ENCODE assay signal across 13 cellular contexts in genomic region chr1:232575524-232576040, GRCh38. TPM values are rescaled to one million over a fixed set of nuclear protein-coding genes. Genes with fewer than 3 reads are reported as not detected.
DNase-seq lines count a peak whose midpoint lies in the region; ATAC-seq and TF ChIP-seq lines count a peak whose summit lies in the region.
"Had no signal": no experiment of that assay in that cellular context is flagged by ENCODE, and none has a peak within 500 bp of the region (broad histone marks: within the 10 kb centered on the region; RNA-seq: fewer than 3 reads in every experiment).

No MANE protein-coding gene starts in this region.

- no CpG with 5 or more reads among the region's 6 CpGs for WGBS in mesendoderm (ENCODE audit: extremely low coverage, insufficient coverage, low lambda C conversion rate)
- WGBS in trophoblast cell (ENCODE audit: extremely low coverage, insufficient coverage, insufficient read length): no CpG with 5 or more reads among the region's 6 CpGs

- H4K8ac ChIP-seq in mesendoderm (ENCODE audit: low read depth, low read length) (no peak overlapping the region), trophoblast cell (ENCODE audit: low read depth, low read length) (no peak overlapping the region)

- H3K79me2 ChIP-seq in mesendoderm (ENCODE audit: control insufficient read depth, insufficient read depth, low read length) (peaks cover 43% of the 10 kb centered on the region), trophoblast cell (ENCODE audit: control insufficient read depth, insufficient read depth, low read length, poor library complexity) (no peaks in the 10 kb centered on the region)

- no peaks in the 10 kb centered on the region for H3K27me3 Mint-ChIP-seq in CD8-positive, alpha-beta memory T cell
- H3K27me3 Mint-ChIP-seq in MCF 10A (ENCODE audit: insufficient read depth, unreplicated experiment): no peaks in the 10 kb centered on the region
- H3K27me3 Mint-ChIP-seq: CD4-positive, alpha-beta T cell; stimulated activated memory B cell treated with anti-CD40 and anti-IgM and Interleukin-4, amounts not matched to agents 10 μg/mL and 1 μg/mL and 100 μg/mL, for 72 hours had no signal

- H3K9me3 Mint-ChIP-seq in CD8-positive, alpha-beta memory T cell: peaks cover 0 to 2% (median 0%) of the 10 kb centered on the region in 5 donors
- no peaks in the 10 kb centered on the region for H3K9me3 Mint-ChIP-seq in MCF 10A (ENCODE audit: unreplicated experiment)
- H3K9me3 Mint-ChIP-seq: CD4-positive, alpha-beta T cell; stimulated activated memory B cell treated with anti-CD40 and anti-IgM and Interleukin-4, amounts not matched to agents 10 μg/mL and 1 μg/mL and 100 μg/mL, for 72 hours; WTC11 had no signal

- no peak overlapping the region for H3K23ac ChIP-seq in mesendoderm (ENCODE audit: low read length)
- no peak overlapping the region for H3K23ac ChIP-seq in trophoblast cell (ENCODE audit: low read length)

- no peak for DNase-seq in CD8-positive, alpha-beta memory T cell
- DNase-seq in M059J (ENCODE audit: low read depth): peak; percentile 78
- DNase-seq in MCF 10A (ENCODE audit: unreplicated experiment): peak; percentile 77
- no peak for DNase-seq in mesendoderm
- DNase-seq in SHP77 treated with DMSO at 0.1 percent for 48 hours (lab: John Stamatoyannopoulos, UW): no peak
- no peak for DNase-seq in trophoblast cell
- DNase-seq: CD4-positive, alpha-beta T cell; Peyer's patch had no signal

- peak overlapping the region; percentile 92 for H3K18ac ChIP-seq in mesendoderm (ENCODE audit: low read length)
- H3K18ac ChIP-seq in trophoblast cell (ENCODE audit: low read length): no peak overlapping the region

- no peaks in the 10 kb centered on the region for H3K36me3 ChIP-seq in CD8-positive, alpha-beta memory T cell (ENCODE audit: insufficient read depth, low read length)
- no peaks in the 10 kb centered on the region for H3K36me3 ChIP-seq in mesendoderm (ENCODE audit: control insufficient read depth, insufficient read depth, low read length)
- peaks cover 0 to 2% of the 10 kb centered on the region in 2 experiments for H3K36me3 ChIP-seq in trophoblast cell (ENCODE audit: control insufficient read depth in 1 of 2, insufficient read depth in 2 of 2, low read length in 2 of 2)
- H3K36me3 ChIP-seq: Peyer's patch had no signal

- intact Hi-C loops in MCF 10A (cut with micrococcal nuclease): loop anchor here (2.0 to 5.0 kb wide), 2 partner anchors 37 to 45 kb away; no protein-coding TSS in a partner anchor

- no peak for TF ChIP-seq CTCF in MCF 10A (IDR thresholded peaks at IDR 0.05; ENCODE audit: unreplicated experiment)

- peaks cover 0 to 5% (median 3%) of the 10 kb centered on the region in 3 donors for H3K36me3 Mint-ChIP-seq in CD8-positive, alpha-beta memory T cell
- peaks cover 5% of the 10 kb centered on the region for H3K36me3 Mint-ChIP-seq in MCF 10A (ENCODE audit: insufficient read depth, unreplicated experiment)
- H3K36me3 Mint-ChIP-seq: stimulated activated memory B cell treated with anti-CD40 and anti-IgM and Interleukin-4, amounts not matched to agents 10 μg/mL and 1 μg/mL and 100 μg/mL, for 72 hours; WTC11 had no signal

- H2AK5ac ChIP-seq in mesendoderm (ENCODE audit: low read length) (no peak overlapping the region), trophoblast cell (ENCODE audit: low read length) (no peak overlapping the region)

- H2BK120ac ChIP-seq in mesendoderm (ENCODE audit: low read depth, low read length): no peak overlapping the region
- H2BK120ac ChIP-seq in trophoblast cell (ENCODE audit: insufficient read depth, low read length, poor library complexity): no peak overlapping the region

- no peak overlapping the region for H3K4me2 ChIP-seq in mesendoderm (ENCODE audit: low read length)
- H3K4me2 ChIP-seq in trophoblast cell (ENCODE audit: low read length): no peak overlapping the region

- no peak overlapping the region for H4K12ac ChIP-seq in trophoblast cell (ENCODE audit: low read depth, low read length)

- H3K27ac ChIP-seq in CD8-positive, alpha-beta memory T cell (ENCODE audit: low read depth, low read length): no peak overlapping the region
- H3K27ac ChIP-seq in mesendoderm (ENCODE audit: low read depth, low read length) (no peak overlapping the region), trophoblast cell (ENCODE audit: low read depth, low read length) (no peak overlapping the region)

- POLR2A ChIA-PET in CD8-positive, alpha-beta memory T cell (lab: Charles Lee): no interaction called here
- POLR2A ChIA-PET in MCF 10A (lab: Yijun Ruan, JAX): no interaction called here

- H3K79me1 ChIP-seq in mesendoderm (ENCODE audit: low read length): peaks cover 15% of the 10 kb centered on the region
- peaks cover 2% of the 10 kb centered on the region for H3K79me1 ChIP-seq in trophoblast cell (ENCODE audit: low read length)

- peak overlapping the region; percentile 45 to 88 (median 80) for H3K27ac Mint-ChIP-seq in CD8-positive, alpha-beta memory T cell
- H3K27ac Mint-ChIP-seq in MCF 10A (ENCODE audit: low read depth, unreplicated experiment): peak overlapping the region; percentile 83
- H3K27ac Mint-ChIP-seq: CD4-positive, alpha-beta T cell; stimulated activated memory B cell treated with anti-CD40 and anti-IgM and Interleukin-4, amounts not matched to agents 10 μg/mL and 1 μg/mL and 100 μg/mL, for 72 hours had no signal

- H4K5ac ChIP-seq in mesendoderm (ENCODE audit: low read length): no peak overlapping the region

- ATAC-seq in HG02938 (IDR thresholded peaks at IDR 0.05; ENCODE audit: unreplicated experiment) (no peak), GM19463 (IDR thresholded peaks at IDR 0.05; ENCODE audit: unreplicated experiment) (no peak)
- ATAC-seq: GM12878; stimulated activated memory B cell treated with anti-CD40 and anti-IgM and Interleukin-4, amounts not matched to agents 10 μg/mL and 1 μg/mL and 100 μg/mL, for 72 hours; WTC11 had no signal

- H3K14ac ChIP-seq in trophoblast cell (ENCODE audit: low read length): no peak overlapping the region

- H3K4ac ChIP-seq in mesendoderm (ENCODE audit: low read depth, low read length) (no peak overlapping the region), trophoblast cell (ENCODE audit: low read depth, low read length) (no peak overlapping the region)

- H3K27me3 ChIP-seq in CD8-positive, alpha-beta memory T cell (ENCODE audit: insufficient read depth, low read length, poor library complexity, severe bottlenecking): no peaks in the 10 kb centered on the region
- H3K27me3 ChIP-seq in mesendoderm (ENCODE audit: insufficient read depth, low read length, poor library complexity) (no peaks in the 10 kb centered on the region), trophoblast cell (ENCODE audit: insufficient read depth, low read length) (no peaks in the 10 kb centered on the region)
- H3K27me3 ChIP-seq: Peyer's patch had no signal

- H4K91ac ChIP-seq in trophoblast cell (ENCODE audit: low read depth, low read length): no peak overlapping the region

- H2BK12ac ChIP-seq in trophoblast cell (ENCODE audit: low read length): no peak overlapping the region

- peaks cover 58 to 69% (median 61%) of the 10 kb centered on the region in 3 donors for H3K4me1 Mint-ChIP-seq in CD8-positive, alpha-beta memory T cell
- H3K4me1 Mint-ChIP-seq in MCF 10A (ENCODE audit: insufficient read depth, unreplicated experiment): peaks cover 30% of the 10 kb centered on the region
- H3K4me1 Mint-ChIP-seq: stimulated activated memory B cell treated with anti-CD40 and anti-IgM and Interleukin-4, amounts not matched to agents 10 μg/mL and 1 μg/mL and 100 μg/mL, for 72 hours had no signal

- H3K4me1 ChIP-seq in CD8-positive, alpha-beta memory T cell (ENCODE audit: insufficient read depth, low read length): peaks cover 40% of the 10 kb centered on the region
- peaks cover 36% of the 10 kb centered on the region for H3K4me1 ChIP-seq in mesendoderm (ENCODE audit: control insufficient read depth, low read depth, low read length)
- H3K4me1 ChIP-seq in trophoblast cell (ENCODE audit: control insufficient read depth in 1 of 2, insufficient read depth in 2 of 2, low read length in 2 of 2): peaks cover 4 to 13% of the 10 kb centered on the region in 2 experiments
- H3K4me1 ChIP-seq: Peyer's patch had no signal

- H3K4me3 ChIP-seq in CD8-positive, alpha-beta memory T cell (ENCODE audit: low read length): no peak overlapping the region
- H3K4me3 ChIP-seq in mesendoderm (ENCODE audit: low read length) (no peak overlapping the region), trophoblast cell (ENCODE audit: low read depth, low read length) (no peak overlapping the region)
- H3K4me3 ChIP-seq: GM12878, Peyer's patch had no signal

- CTCF ChIA-PET in CD8-positive, alpha-beta memory T cell (lab: Charles Lee): no interaction called here
- CTCF ChIA-PET in MCF 10A (lab: Yijun Ruan, JAX): no interaction called here

- no peaks in the 10 kb centered on the region for H3K9me3 ChIP-seq in CD8-positive, alpha-beta memory T cell (ENCODE audit: low read length)
- no peaks in the 10 kb centered on the region for H3K9me3 ChIP-seq in trophoblast cell (ENCODE audit: insufficient read depth, low read depth, low read length)
- H3K9me3 ChIP-seq: Peyer's patch had no signal

- BruUV-seq in MCF 10A (replicated peaks; lab: Mats Ljungman, UMichigan): no TSS peak

- no peak overlapping the region for H3K56ac ChIP-seq in mesendoderm (ENCODE audit: low read length)

- peak overlapping the region in 6 of 7 donors; percentile 64 to 83 (median 75) for H3K4me3 Mint-ChIP-seq in CD8-positive, alpha-beta memory T cell
- peak overlapping the region; percentile 71 for H3K4me3 Mint-ChIP-seq in MCF 10A (ENCODE audit: unreplicated experiment)
- H3K4me3 Mint-ChIP-seq: CD4-positive, alpha-beta T cell; stimulated activated memory B cell treated with anti-CD40 and anti-IgM and Interleukin-4, amounts not matched to agents 10 μg/mL and 1 μg/mL and 100 μg/mL, for 72 hours; WTC11 had no signal

- no peak overlapping the region for H2AFZ ChIP-seq in trophoblast cell (ENCODE audit: insufficient read depth, low read length, poor library complexity)

- no peak overlapping the region for H2BK5ac ChIP-seq in mesendoderm (ENCODE audit: low read length)
- H2BK5ac ChIP-seq in trophoblast cell (ENCODE audit: low read depth, low read length, poor library complexity): no peak overlapping the region

- H3K9ac ChIP-seq in mesendoderm (ENCODE audit: low read length) (no peak overlapping the region), trophoblast cell (ENCODE audit: low read length) (no peak overlapping the region)

- no peak overlapping the region for H2BK15ac ChIP-seq in mesendoderm (replicated peaks; ENCODE audit: low read depth)

RNA-seq across cellular contexts. Expression of gene SIPA1L2, which starts 54.4 kb away (rescaled TPM):
- total RNA-seq in CD8-positive, alpha-beta memory T cell: 10 to 100 TPM in 1 of 2 experiments, 1 to 10 TPM in 1; 10.0 to 12.2 TPM
- 1.4 TPM for polyA plus RNA-seq in CD8-positive, alpha-beta memory T cell
- total RNA-seq in M059J (2014; rRNA removed; shearing (Covaris generic)): 25.5 and 45.0 TPM in 2 replicates
- total RNA-seq in MCF 10A (2022): 15.2 and 18.3 TPM in 2 replicates
- polyA plus RNA-seq in mesendoderm (2013, experiment 1 of 2): 31.7 TPM
- polyA plus RNA-seq in mesendoderm (2013, experiment 2 of 2): 33.6 TPM
- polyA plus RNA-seq in trophoblast cell (2013): 21.6 and 23.2 TPM in 2 replicates

Comparison
In these comparisons a context has a peak if more than half of its experiments do, and no peak if none do; other contexts are left out.
1. DNase-seq: peak in M059J (single experiment) and MCF 10A (single experiment); none in CD8-positive, alpha-beta memory T cell (0 of 5), mesendoderm (single experiment), SHP77 treated with DMSO at 0.1 percent for 48 hours (single experiment) and trophoblast cell (0 of 2).